ENCODE assay signal across 23 cellular contexts in genomic region chr4:8869002-8869878, GRCh38. TPM values are rescaled to one million over a fixed set of nuclear protein-coding genes. Genes with fewer than 3 reads are reported as not detected.
DNase-seq lines count a peak whose midpoint lies in the region; ATAC-seq and TF ChIP-seq lines count a peak whose summit lies in the region.
"Had no signal": no experiment of that assay in that cellular context is flagged by ENCODE, and none has a peak within 500 bp of the region (broad histone marks: within the 10 kb centered on the region; RNA-seq: fewer than 3 reads in every experiment).

No MANE protein-coding gene starts in this region.

- H3K36me3 Mint-ChIP-seq in activated T-cell treated with anti-CD3 and anti-CD28 coated beads, Interleukin-2, amount 50 U/mL, for 72 hours (ENCODE audit: insufficient read depth in 2 of 2), result peaks cover 0 to 2% of the 10 kb centered on the region in 2 donors
- peaks cover 3 to 9% of the 10 kb centered on the region in 2 donors for H3K36me3 Mint-ChIP-seq in stimulated activated naive B cell treated with anti-CD40 and anti-IgM and Interleukin-4, amounts not matched to agents 10 μg/mL and 1 μg/mL and 100 μg/mL, for 72 hours
- H3K36me3 Mint-ChIP-seq in CD8-positive, alpha-beta T cell, result no peaks in the 10 kb centered on the region

- no peak for DNase-seq in activated T-cell treated with anti-CD3 and anti-CD28 coated beads, Interleukin-2, amount 50 U/mL, for 72 hours
- DNase-seq in activated T-cell treated with anti-CD3 and anti-CD28 coated beads, Interleukin-2, amount 50 U/mL, for 48 hours, result no peak
- DNase-seq in IMR-90, result no peak
- no peak for DNase-seq in stimulated activated naive B cell treated with anti-CD40 and anti-IgM and Interleukin-4, amounts not matched to agents 10 μg/mL and 1 μg/mL and 100 μg/mL, for 72 hours
- no peak for DNase-seq in stimulated activated naive CD8-positive, alpha-beta T cell treated with anti-CD3 and anti-CD28 coated beads, Interleukin-15, Interleukin-2, amounts not matched to agents 100 U/mL and 50 U/mL, for 24 hours
- DNase-seq in CD8-positive, alpha-beta T cell, result no peak
- no peak for DNase-seq in NCI-H1694 treated with DMSO at 0.1 percent for 48 hours (lab: John Stamatoyannopoulos, UW)
- DNase-seq: COR-L47; DMS79; NCI-H1092 treated with DMSO at 0.1 percent for 48 hours; NCI-H1436 treated with DMSO at 0.1 percent for 48 hours; NCI-H2029 treated with DMSO at 0.1 percent for 48 hours; NCI-H2171; NCI-H345; NCI-H524; NCI-H774; NK-92 treated with Interleukin-12 subunit alpha and Interleukin-12 subunit beta, amount 100 ng/mL, for 24 hours; SIG-M5 had no signal

- no peak overlapping the region for H3K56ac ChIP-seq in IMR-90 (ENCODE audit: extremely low read depth, insufficient read depth, low read length)

- peaks cover 84% of the 10 kb centered on the region for H3K27me3 ChIP-seq in IMR-90 (ENCODE audit: control insufficient read depth, insufficient read depth, low read length)
- H3K27me3 ChIP-seq in iPS-15b (ENCODE audit: control insufficient read depth, insufficient read depth, low read length), result peaks cover 93% of the 10 kb centered on the region
- H3K27me3 ChIP-seq in CD8-positive, alpha-beta T cell (ENCODE audit: insufficient read depth, low read length), result peaks cover 9% of the 10 kb centered on the region

- H4K20me1 ChIP-seq in IMR-90 (ENCODE audit: insufficient read depth, low read length), result no peaks in the 10 kb centered on the region

- H3K36me3 ChIP-seq in IMR-90 (ENCODE audit: control insufficient read depth, insufficient read depth, low read length) (no peaks in the 10 kb centered on the region), iPS-15b (ENCODE audit: control insufficient read depth, insufficient read depth, low read length) (no peaks in the 10 kb centered on the region)
- no peaks in the 10 kb centered on the region for H3K36me3 ChIP-seq in CD8-positive, alpha-beta T cell (ENCODE audit: insufficient read depth, low read length)
- H3K36me3 ChIP-seq: HAP-1 had no signal

- no peak overlapping the region for H3K4ac ChIP-seq in IMR-90 (ENCODE audit: low read depth, low read length)

- H3K9me3 ChIP-seq in IMR-90 (ENCODE audit: control insufficient read depth, insufficient read depth, low read length) (no peaks in the 10 kb centered on the region), iPS-15b (ENCODE audit: control insufficient read depth, insufficient read depth, low read length) (no peaks in the 10 kb centered on the region)
- H3K9me3 ChIP-seq in CD8-positive, alpha-beta T cell (ENCODE audit: low read length), result no peaks in the 10 kb centered on the region
- H3K9me3 ChIP-seq: HAP-1 had no signal

- H3K9me3 Mint-ChIP-seq in activated T-cell treated with anti-CD3 and anti-CD28 coated beads, Interleukin-2, amount 50 U/mL, for 72 hours, result no peaks in the 10 kb centered on the region
- peaks cover 0 to 1% of the 10 kb centered on the region in 2 donors for H3K9me3 Mint-ChIP-seq in stimulated activated naive B cell treated with anti-CD40 and anti-IgM and Interleukin-4, amounts not matched to agents 10 μg/mL and 1 μg/mL and 100 μg/mL, for 72 hours
- H3K9me3 Mint-ChIP-seq in CD8-positive, alpha-beta T cell, result no peaks in the 10 kb centered on the region

- H3K27ac ChIP-seq in IMR-90 (ENCODE audit: insufficient read depth, low read length), result no peak overlapping the region
- no peak overlapping the region for H3K27ac ChIP-seq in CD8-positive, alpha-beta T cell (ENCODE audit: low read depth, low read length)
- H3K27ac ChIP-seq: KMS-11 had no signal

- no TSS peak for BruUV-seq in IMR-90 (replicated peaks; lab: Mats Ljungman, UMichigan)

- intact Hi-C loops in IMR-90 (cut with micrococcal nuclease), result no loop called here
- intact Hi-C loops in CD8-positive, alpha-beta T cell (cut with DNase I, micrococcal nuclease), result no loop called here

- H3K27me3 Mint-ChIP-seq in activated T-cell treated with anti-CD3 and anti-CD28 coated beads, Interleukin-2, amount 50 U/mL, for 72 hours (ENCODE audit: low read depth), result peaks cover 69% of the 10 kb centered on the region
- H3K27me3 Mint-ChIP-seq in stimulated activated naive B cell treated with anti-CD40 and anti-IgM and Interleukin-4, amounts not matched to agents 10 μg/mL and 1 μg/mL and 100 μg/mL, for 72 hours, result peaks cover 77 to 84% of the 10 kb centered on the region in 2 donors
- H3K27me3 Mint-ChIP-seq in CD8-positive, alpha-beta T cell (ENCODE audit: low read depth), result peaks cover 50% of the 10 kb centered on the region

- CTCF ChIA-PET in IMR-90 (lab: Yijun Ruan, JAX), result no interaction called here
- CTCF ChIA-PET in CD8-positive, alpha-beta T cell (lab: Charles Lee), result no interaction called here

- no peaks in the 10 kb centered on the region for H3K79me1 ChIP-seq in IMR-90 (ENCODE audit: low read depth in 1 of 2, low read length in 2 of 2)

- H3K4me2 ChIP-seq in IMR-90 (ENCODE audit: low read depth, low read length), result no peak overlapping the region
- H3K4me2 ChIP-seq: KMS-11 had no signal

- dilution Hi-C loops in IMR-90 (cut with HindIII; ENCODE audit: low sequenced_read_pairs, unreplicated experiment), result no loop called here

- H3K4me1 ChIP-seq in IMR-90 (ENCODE audit: control insufficient read depth, insufficient read depth, low read length), result no peaks in the 10 kb centered on the region
- H3K4me1 ChIP-seq in iPS-15b (ENCODE audit: control insufficient read depth, insufficient read depth, low read length), result no peaks in the 10 kb centered on the region
- H3K4me1 ChIP-seq in CD8-positive, alpha-beta T cell (ENCODE audit: insufficient read depth, low read length), result no peaks in the 10 kb centered on the region
- H3K4me1 ChIP-seq: HAP-1 had no signal

- no peak overlapping the region for H2BK120ac ChIP-seq in IMR-90 (ENCODE audit: low read depth, low read length)

- TF ChIP-seq CTCF in IMR-90 (conservative IDR thresholded peaks at IDR 0.05; ENCODE audit: low read depth, low read length), result no peak
- TF ChIP-seq CTCF in CD8-positive, alpha-beta T cell (IDR thresholded peaks at IDR 0.05), result no peak

- no peak overlapping the region for H2BK15ac ChIP-seq in IMR-90 (ENCODE audit: low read depth, low read length)

- 18% methylated on average over 10 of the region's 16 CpGs; no CpG with 5 or more reads in 1 of the 2 experiments for WGBS in IMR-90 (ENCODE audit: extremely low coverage in 2 of 2, insufficient read length in 1 of 2), 2 experiments

- H3K14ac ChIP-seq in IMR-90 (replicated peaks; ENCODE audit: low read depth, low read length), result no peak overlapping the region

- no peak overlapping the region for H4K8ac ChIP-seq in IMR-90 (ENCODE audit: low read depth in 2 of 2, low read length in 2 of 2)

- in situ Hi-C loops in IMR-90 (cut with MboI; ENCODE audit: low sequenced_read_pairs), result no loop called here

- no peak overlapping the region for H3K4me3 Mint-ChIP-seq in activated T-cell treated with anti-CD3 and anti-CD28 coated beads, Interleukin-2, amount 50 U/mL, for 72 hours
- peak overlapping the region in 1 of 2 donors; percentile 48 for H3K4me3 Mint-ChIP-seq in stimulated activated naive B cell treated with anti-CD40 and anti-IgM and Interleukin-4, amounts not matched to agents 10 μg/mL and 1 μg/mL and 100 μg/mL, for 72 hours
- no peak overlapping the region for H3K4me3 Mint-ChIP-seq in CD8-positive, alpha-beta T cell

- H2AK9ac ChIP-seq in IMR-90 (replicated peaks; ENCODE audit: low read depth, low read length, poor library complexity), result no peak overlapping the region

- no peak overlapping the region for H3K18ac ChIP-seq in IMR-90 (ENCODE audit: low read depth, low read length)

- H3K4me3 ChIP-seq in IMR-90 (ENCODE audit: insufficient read depth, low read depth, low read length) (no peak overlapping the region), iPS-15b (ENCODE audit: low read depth, low read length) (peak overlapping the region; percentile 30)
- no peak overlapping the region for H3K4me3 ChIP-seq in CD8-positive, alpha-beta T cell (ENCODE audit: low read depth, low read length)
- H3K4me3 ChIP-seq: HAP-1 had no signal

- H2BK5ac ChIP-seq in IMR-90 (ENCODE audit: low read depth, low read length, poor library complexity, severe bottlenecking), result no peak overlapping the region

- POLR2A ChIA-PET in IMR-90 (lab: Charles Lee; ENCODE audit: unreplicated experiment), result no interaction called here
- POLR2A ChIA-PET in CD8-positive, alpha-beta T cell (lab: Charles Lee), result no interaction called here

- H2AFZ ChIP-seq in IMR-90 (replicated peaks; ENCODE audit: low read length, poor library complexity), result peak overlapping the region; percentile 21

- ATAC-seq in activated T-cell treated with anti-CD3 and anti-CD28 coated beads, Interleukin-2, amount 50 U/mL, for 72 hours (replicated peaks in 1 of 2), result no peak
- ATAC-seq in IMR-90 (ENCODE audit: low read depth), result no peak
- no peak for ATAC-seq in stimulated activated naive B cell treated with anti-CD40 and anti-IgM and Interleukin-4, amounts not matched to agents 10 μg/mL and 1 μg/mL and 100 μg/mL, for 72 hours (replicated peaks)
- ATAC-seq in stimulated activated naive CD8-positive, alpha-beta T cell treated with anti-CD3 and anti-CD28 coated beads, Interleukin-15, Interleukin-2, amounts not matched to agents 100 U/mL and 50 U/mL, for 24 hours, result no peak
- ATAC-seq in CD8-positive, alpha-beta T cell, result no peak
- ATAC-seq: Panc1 had no signal

- H2BK20ac ChIP-seq in IMR-90 (ENCODE audit: low read depth, low read length), result no peak overlapping the region

- peaks cover 7% of the 10 kb centered on the region for H3K4me1 Mint-ChIP-seq in activated T-cell treated with anti-CD3 and anti-CD28 coated beads, Interleukin-2, amount 50 U/mL, for 72 hours (ENCODE audit: low read depth)
- H3K4me1 Mint-ChIP-seq in stimulated activated naive B cell treated with anti-CD40 and anti-IgM and Interleukin-4, amounts not matched to agents 10 μg/mL and 1 μg/mL and 100 μg/mL, for 72 hours, result peaks cover 6 to 32% of the 10 kb centered on the region in 2 donors
- H3K4me1 Mint-ChIP-seq in CD8-positive, alpha-beta T cell (ENCODE audit: low read depth), result peaks cover 9% of the 10 kb centered on the region

- H4K91ac ChIP-seq in IMR-90 (ENCODE audit: insufficient read depth, low read depth, low read length), result no peak overlapping the region

- no peak overlapping the region for H4K5ac ChIP-seq in IMR-90 (ENCODE audit: low read depth, low read length)

- no peaks in the 10 kb centered on the region for H3K9me1 ChIP-seq in IMR-90 (ENCODE audit: insufficient read depth, low read length)

- H3K9ac ChIP-seq in IMR-90 (ENCODE audit: low read depth, low read length), result no peak overlapping the region
- H3K9ac ChIP-seq in iPS-15b (ENCODE audit: low read depth, low read length), result no peak overlapping the region
- H3K9ac ChIP-seq: KMS-11 had no signal

- TF ChIP-seq RAD21 in IMR-90 (IDR thresholded peaks at IDR 0.05; ENCODE audit: low read length), result no peak

- no peak for TF ChIP-seq POLR2A in IMR-90 (IDR thresholded peaks at IDR 0.05; ENCODE audit: low read depth, low read length)

- H3K27ac Mint-ChIP-seq in activated T-cell treated with anti-CD3 and anti-CD28 coated beads, Interleukin-2, amount 50 U/mL, for 72 hours, result peak overlapping the region; percentile 57
- peak overlapping the region; percentile 90 for H3K27ac Mint-ChIP-seq in stimulated activated naive B cell treated with anti-CD40 and anti-IgM and Interleukin-4, amounts not matched to agents 10 μg/mL and 1 μg/mL and 100 μg/mL, for 72 hours
- H3K27ac Mint-ChIP-seq in CD8-positive, alpha-beta T cell, result no peak overlapping the region
- H3K27ac Mint-ChIP-seq: CD14-positive monocyte had no signal

- no peak overlapping the region for H3K23ac ChIP-seq in IMR-90 (ENCODE audit: low read depth, low read length)

- H2AK5ac ChIP-seq in IMR-90 (ENCODE audit: low read depth, low read length), result no peak overlapping the region

RNA-seq across cellular contexts. Expression of gene HMX1, which starts 2.4 kb away (rescaled TPM):
- not detected for total RNA-seq in activated T-cell treated with anti-CD3 and anti-CD28 coated beads, Interleukin-2, amount 50 U/mL, for 72 hours
- total RNA-seq in IMR-90 (2012; rRNA removed), result not detected in 2 replicates
- polyA plus RNA-seq in IMR-90 (2012; rRNA removed), result not detected in 2 replicates
- polyA plus RNA-seq in IMR-90 (2012; cell fraction: cytosol; rRNA removed), result not detected in 2 replicates
- not detected in 2 replicates for polyA plus RNA-seq in IMR-90 (2012; cell fraction: nucleus; rRNA removed; ENCODE audit: low replicate concordance)
- not detected for total RNA-seq in CD8-positive, alpha-beta T cell
- polyA plus RNA-seq: CD14-positive monocyte had no signal
